10 cellular contexts compared by ENCODE assay signal in the genomic region with DNA sequence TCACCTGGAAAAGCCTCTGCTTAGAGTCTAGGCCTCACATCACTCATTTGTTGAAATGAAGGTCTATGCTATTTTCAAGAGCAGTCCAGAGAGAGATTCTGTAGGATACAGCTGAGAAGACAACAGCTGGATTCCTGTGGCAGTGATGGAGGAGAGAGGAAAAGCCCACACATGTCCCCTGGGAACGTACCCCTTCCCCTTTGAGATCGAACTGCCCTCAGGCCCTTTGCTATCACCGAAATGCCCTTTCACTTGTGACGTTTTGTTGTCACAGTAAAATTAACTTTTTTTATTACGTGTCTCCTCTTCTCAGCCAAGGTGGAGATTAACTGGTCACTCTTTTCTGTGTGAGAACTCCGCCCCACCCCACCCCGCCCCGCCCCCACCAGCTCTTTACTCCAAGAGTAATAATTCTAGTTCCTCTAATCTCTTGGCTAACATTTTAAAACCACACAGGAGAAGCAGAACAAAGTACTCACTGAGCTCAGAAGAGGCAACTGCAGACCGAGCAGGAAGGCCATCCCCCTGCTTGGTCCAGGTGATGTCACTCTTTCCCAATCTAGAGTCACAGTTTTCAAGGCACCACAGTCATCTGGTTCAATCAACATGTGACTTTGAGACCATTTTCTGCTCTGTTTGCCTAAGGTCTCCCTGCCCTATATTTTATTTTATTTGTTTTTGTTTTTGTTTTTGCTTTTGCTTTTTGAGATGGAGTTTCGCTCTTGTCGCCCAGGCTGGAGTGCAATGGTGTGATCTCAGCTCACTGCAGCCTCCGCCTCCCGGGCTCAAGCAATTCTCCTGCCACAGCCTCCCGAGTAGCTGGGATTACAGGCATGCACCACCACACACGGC.
DNase-seq lines count a peak whose midpoint lies in the region; ATAC-seq and TF ChIP-seq lines count a peak whose summit lies in the region.
"Had no signal": no experiment of that assay in that cellular context is flagged by ENCODE, and none has a peak within 500 bp of the region (broad histone marks: within the 10 kb centered on the region; RNA-seq: fewer than 3 reads in every experiment).

No MANE protein-coding gene starts in this region.

- no peak for TF ChIP-seq POLR2A in gastrocnemius medialis (IDR thresholded peaks at IDR 0.05)

- H3K36me3 ChIP-seq in gastrocnemius medialis: no peaks in the 10 kb centered on the region

- peaks cover 0 to 10% of the 10 kb centered on the region in 2 donors for H3K4me1 ChIP-seq in gastrocnemius medialis

- H3K4me3 ChIP-seq in gastrocnemius medialis: no peak overlapping the region

- intact Hi-C loops in gastrocnemius medialis (cut with DNase I; ENCODE audit: low total_unique reads): loop anchor here (5.0 kb wide), 2 partner anchors 57 to 112 kb away; no protein-coding TSS in a partner anchor

- ATAC-seq in GM18517 (IDR thresholded peaks at IDR 0.05; ENCODE audit: unreplicated experiment) (peak; percentile 48), gastrocnemius medialis (no peak), HG02759 (IDR thresholded peaks at IDR 0.05; ENCODE audit: unreplicated experiment) (no peak)

- TF ChIP-seq CTCF in gastrocnemius medialis (IDR thresholded peaks at IDR 0.05 in 4 of 5, conservative IDR thresholded peaks at IDR 0.05 in 1 of 5): no peak
- no peak for TF ChIP-seq CTCF in progenitor cell of endocrine pancreas (IDR thresholded peaks at IDR 0.05; ENCODE audit: unreplicated experiment)

- DNase-seq in caudate nucleus (lab: John Stamatoyannopoulos, UW): peak in 1 of 61 donors; percentile 1
- DNase-seq in renal cortical epithelial cell (ENCODE audit: low read depth): peak; percentile 89
- no peak for DNase-seq in gastrocnemius medialis
- DNase-seq in progenitor cell of endocrine pancreas (ENCODE audit: low spot score, unreplicated experiment): no peak
- DNase-seq in dedifferentiated amniotic fluid mesenchymal stem cell (ENCODE audit: extremely low spot score): no peak
- DNase-seq: NCI-H526; stimulated activated CD4-positive, alpha-beta T cell treated with anti-CD3 and anti-CD28 coated beads, Interleukin-2, amount 100 ng/mL, for 24 hours had no signal

- in situ Hi-C loops in gastrocnemius medialis (cut with MboI; ENCODE audit: low sequenced_read_pairs in 4 of 4): loop anchor here in 3 of 4 donors (10.0 kb wide), 3 partner anchors 165 to 245 kb away; partner anchors contain the start of gene UGCG (in 2 of the 3)

- no peaks in the 10 kb centered on the region for H3K27me3 Mint-ChIP-seq in IgD-negative memory B cell
- H3K27me3 Mint-ChIP-seq in progenitor cell of endocrine pancreas: no peaks in the 10 kb centered on the region

- H3K4me3 Mint-ChIP-seq in IgD-negative memory B cell (peak overlapping the region in 3 of 4 donors; percentile 1 to 80 (median 57)), progenitor cell of endocrine pancreas (ENCODE audit: low read depth) (no peak overlapping the region)

- H3K27ac ChIP-seq in caudate nucleus (ENCODE audit: low read depth, low read length) (peak overlapping the region; percentile 40), gastrocnemius medialis (no peak overlapping the region)

- H3K9me3 ChIP-seq in gastrocnemius medialis: no peaks in the 10 kb centered on the region

- H3K4me1 Mint-ChIP-seq in IgD-negative memory B cell (peaks cover 19 to 31% (median 24%) of the 10 kb centered on the region in 3 donors), progenitor cell of endocrine pancreas (ENCODE audit: low read depth) (peaks cover 13% of the 10 kb centered on the region)

- H3K27me3 ChIP-seq in gastrocnemius medialis: no peaks in the 10 kb centered on the region

- peak overlapping the region in 1 of 3 donors; percentile 59 for H3K27ac Mint-ChIP-seq in IgD-negative memory B cell
- H3K27ac Mint-ChIP-seq in progenitor cell of endocrine pancreas: no peak overlapping the region

- H3K36me3 Mint-ChIP-seq in IgD-negative memory B cell (no peaks in the 10 kb centered on the region), progenitor cell of endocrine pancreas (ENCODE audit: insufficient read depth) (peaks cover 20% of the 10 kb centered on the region)

- H3K9me3 Mint-ChIP-seq in IgD-negative memory B cell: no peaks in the 10 kb centered on the region
- H3K9me3 Mint-ChIP-seq in progenitor cell of endocrine pancreas (ENCODE audit: low read depth): no peaks in the 10 kb centered on the region
